1 cellular context compared by ENCODE assay signal in genomic region chr6:19712998-19713397, GRCh38.
TF ChIP-seq lines count a peak whose summit lies in the region.

No MANE protein-coding gene starts in this region.

TF ChIP-seq in A549, 52 proteins besides CTCF, POLR2A, EP300 and RAD21 (continued from another document):
- TF ChIP-seq, protein P1, sequence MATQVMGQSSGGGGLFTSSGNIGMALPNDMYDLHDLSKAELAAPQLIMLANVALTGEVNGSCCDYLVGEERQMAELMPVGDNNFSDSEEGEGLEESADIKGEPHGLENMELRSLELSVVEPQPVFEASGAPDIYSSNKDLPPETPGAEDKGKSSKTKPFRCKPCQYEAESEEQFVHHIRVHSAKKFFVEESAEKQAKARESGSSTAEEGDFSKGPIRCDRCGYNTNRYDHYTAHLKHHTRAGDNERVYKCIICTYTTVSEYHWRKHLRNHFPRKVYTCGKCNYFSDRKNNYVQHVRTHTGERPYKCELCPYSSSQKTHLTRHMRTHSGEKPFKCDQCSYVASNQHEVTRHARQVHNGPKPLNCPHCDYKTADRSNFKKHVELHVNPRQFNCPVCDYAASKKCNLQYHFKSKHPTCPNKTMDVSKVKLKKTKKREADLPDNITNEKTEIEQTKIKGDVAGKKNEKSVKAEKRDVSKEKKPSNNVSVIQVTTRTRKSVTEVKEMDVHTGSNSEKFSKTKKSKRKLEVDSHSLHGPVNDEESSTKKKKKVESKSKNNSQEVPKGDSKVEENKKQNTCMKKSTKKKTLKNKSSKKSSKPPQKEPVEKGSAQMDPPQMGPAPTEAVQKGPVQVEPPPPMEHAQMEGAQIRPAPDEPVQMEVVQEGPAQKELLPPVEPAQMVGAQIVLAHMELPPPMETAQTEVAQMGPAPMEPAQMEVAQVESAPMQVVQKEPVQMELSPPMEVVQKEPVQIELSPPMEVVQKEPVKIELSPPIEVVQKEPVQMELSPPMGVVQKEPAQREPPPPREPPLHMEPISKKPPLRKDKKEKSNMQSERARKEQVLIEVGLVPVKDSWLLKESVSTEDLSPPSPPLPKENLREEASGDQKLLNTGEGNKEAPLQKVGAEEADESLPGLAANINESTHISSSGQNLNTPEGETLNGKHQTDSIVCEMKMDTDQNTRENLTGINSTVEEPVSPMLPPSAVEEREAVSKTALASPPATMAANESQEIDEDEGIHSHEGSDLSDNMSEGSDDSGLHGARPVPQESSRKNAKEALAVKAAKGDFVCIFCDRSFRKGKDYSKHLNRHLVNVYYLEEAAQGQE (IDR thresholded peaks at IDR 0.05): no peak
